Comparison of ENCODE assay signal across 8 cellular contexts in genomic region chr22:31085493-31085824, GRCh38. TPM values are rescaled to one million over a fixed set of nuclear protein-coding genes. Genes with fewer than 3 reads are reported as not detected.
DNase-seq lines count a peak whose midpoint lies in the region; ATAC-seq and TF ChIP-seq lines count a peak whose summit lies in the region.

No MANE protein-coding gene starts in this region.

- H3K4me3 ChIP-seq in lower lobe of right lung (peak overlapping the region; percentile 96), tibial nerve (peak overlapping the region; percentile 45 to 66 (median 64))

- no peak for TF ChIP-seq CTCF in lower lobe of right lung (IDR thresholded peaks at IDR 0.05)
- TF ChIP-seq CTCF in tibial nerve (IDR thresholded peaks at IDR 0.05) = peak in 1 of 5 experiments; percentile 14

- TF ChIP-seq EP300 in tibial nerve (IDR thresholded peaks at IDR 0.05) = no peak

- intact Hi-C loops in Right ventricle myocardium inferior (cut with DNase I) = loop anchor here (1.0 to 5.0 kb wide), 2 partner anchors 116 to 147 kb away; partner anchors contain the start of gene TUG1
- intact Hi-C loops in cardiac septum (cut with DNase I) = loop anchor here (2.0 to 10.0 kb wide), 3 partner anchors 39 to 321 kb away; partner anchors contain the start of gene LIMK2
- intact Hi-C loops in lower lobe of right lung (cut with DNase I) = loop anchor here (10.0 kb wide), 1 partner anchor 141 kb away; no protein-coding TSS in a partner anchor

- H3K27ac ChIP-seq in caudate nucleus (ENCODE audit: low read depth, low read length) (peak overlapping the region; percentile 99), lower lobe of right lung (peak overlapping the region; percentile 98), tibial nerve (peak overlapping the region; percentile 89 to 99 (median 98))

- no peak for TF ChIP-seq POLR2A in tibial nerve (IDR thresholded peaks at IDR 0.05)

- H3K9me3 ChIP-seq in lower lobe of right lung = no peaks in the 10 kb centered on the region
- H3K9me3 ChIP-seq in tibial nerve = no peaks in the 10 kb centered on the region

- no peaks in the 10 kb centered on the region for H3K27me3 ChIP-seq in lower lobe of right lung (ENCODE audit: low read depth)
- H3K27me3 ChIP-seq in tibial nerve = no peaks in the 10 kb centered on the region

- ATAC-seq in Right ventricle myocardium inferior (peak; percentile 24), lower lobe of right lung (no peak), HG02623 (IDR thresholded peaks at IDR 0.05; ENCODE audit: unreplicated experiment) (no peak)

- 3 to 6% methylated on average over 12 to 13 of the region's 13 CpGs for whole genome bisulfite sequencing in tibial nerve, 2 donors

- H3K36me3 ChIP-seq in lower lobe of right lung (peaks cover 29% of the 10 kb centered on the region), tibial nerve (peaks cover 0 to 29% (median 0%) of the 10 kb centered on the region in 3 donors)

- peaks cover 57% of the 10 kb centered on the region for H3K4me1 ChIP-seq in lower lobe of right lung
- peaks cover 0 to 81% (median 68%) of the 10 kb centered on the region in 4 donors for H3K4me1 ChIP-seq in tibial nerve

- DNase-seq in Right ventricle myocardium inferior (ENCODE audit: missing footprints) = peak; percentile 75
- DNase-seq in cardiac septum (ENCODE audit: low spot score) = no peak
- peak in 55 of 61 donors; percentile 25 to 86 (median 70) for DNase-seq in caudate nucleus (lab: John Stamatoyannopoulos, UW)
- DNase-seq in lower lobe of right lung = no peak
- DNase-seq in tibial nerve (ENCODE audit: low spot score in 2 of 2) = no peak
- DNase-seq in NCI-H446 treated with DMSO at 0.1 percent for 48 hours (lab: John Stamatoyannopoulos, UW) = no peak
- DNase-seq in DMS114 treated with DMSO at 0.1 percent for 48 hours (lab: John Stamatoyannopoulos, UW; ENCODE audit: unreplicated experiment) = no peak

RNA-seq across cellular contexts. Expression of gene SMTN, which starts 4.3 kb away (rescaled TPM):
- total RNA-seq in Right ventricle myocardium inferior (250 TPM), cardiac septum (128 TPM), lower lobe of right lung (44.8 TPM), tibial nerve (100 to 1,000 TPM; 173 to 294 (median 253) TPM)

RNA-seq across cellular contexts. Expression of gene SELENOM, which starts 21.9 kb away (rescaled TPM):
- total RNA-seq in Right ventricle myocardium inferior = 48.2 TPM
- total RNA-seq in cardiac septum = 77.7 TPM
- 86.8 TPM for total RNA-seq in lower lobe of right lung
- total RNA-seq in tibial nerve = 100 to 1,000 TPM; 591 to 706 (median 650) TPM

RNA-seq across cellular contexts. Expression of gene INPP5J, which starts 37.3 kb away (rescaled TPM):
- total RNA-seq in Right ventricle myocardium inferior (16.6 TPM), cardiac septum (13.8 TPM), lower lobe of right lung (4.6 TPM), tibial nerve (1 to 10 TPM in 1 of 4 donors, under 1 TPM in 3; 0.20 to 1.0 (median 0.67) TPM)

RNA-seq across cellular contexts. Expression of gene PLA2G3, which starts 54.8 kb away (rescaled TPM):
- total RNA-seq in Right ventricle myocardium inferior = not detected
- not detected for total RNA-seq in cardiac septum
- total RNA-seq in lower lobe of right lung = 5.0 TPM
- total RNA-seq in tibial nerve = not detected

Comparison
In these comparisons a context has a peak if more than half of its experiments do, and no peak if none do; other contexts are left out.
1. DNase-seq: peak in Right ventricle myocardium inferior (single experiment) and caudate nucleus (55 of 61); none in cardiac septum (single experiment), lower lobe of right lung (single experiment), tibial nerve (0 of 2), NCI-H446 treated with DMSO at 0.1 percent for 48 hours (single experiment) and DMS114 treated with DMSO at 0.1 percent for 48 hours (single experiment).
2. Peak in every context shown above with its lines, with median percentiles within 50 percentile points of each other: H3K27ac ChIP-seq.